In genomic region chr3:142795332-142795731, GRCh38 we compare ENCODE assay signal across 36 cellular contexts.
DNase-seq lines count a peak whose midpoint lies in the region; ATAC-seq, FAIRE-seq and TF ChIP-seq lines count a peak whose summit lies in the region.
"Had no signal": no experiment of that assay in that cellular context is flagged by ENCODE, and none has a peak within 500 bp of the region (broad histone marks: within the 10 kb centered on the region; RNA-seq: fewer than 3 reads in every experiment).

No MANE protein-coding gene starts in this region.

- WGBS in HepG2 (ENCODE audit: low lambda C conversion rate): 92% methylated on average over 1 of the region's 1 CpG
- whole genome bisulfite sequencing in right lobe of liver (ENCODE audit: insufficient coverage, low coverage, low lambda C conversion rate, missing lambda C conversion rate): 60% methylated on average over 1 of the region's 1 CpG
- 36% methylated on average over 1 of the region's 1 CpG for WGBS in K562 (ENCODE audit: insufficient coverage, low coverage, missing lambda C conversion rate)

- H3K9me3 Mint-ChIP-seq in WTC11 (peaks cover 9% of the 10 kb centered on the region; the same call in 1 of the 2 replicates), astrocyte (ENCODE audit: unreplicated experiment) (no peaks in the 10 kb centered on the region)
- H3K9me3 Mint-ChIP-seq: CD4-positive, alpha-beta memory T cell; CD4-positive, alpha-beta T cell; CD8-positive, alpha-beta memory T cell; CD8-positive, alpha-beta T cell had no signal

- in situ Hi-C loops in HepG2 (cut with HindIII; ENCODE audit: extremely low pct_ligation_motif_present, low pct_unique_long_range_greater_than_20kb): no loop called here
- in situ Hi-C loops in K562 (cut with MboI): no loop called here

- no peaks in the 10 kb centered on the region for H4K20me1 ChIP-seq in HepG2 (ENCODE audit: insufficient read depth, low read length)
- no peaks in the 10 kb centered on the region for H4K20me1 ChIP-seq in astrocyte (ENCODE audit: insufficient read depth, low read length)
- H4K20me1 ChIP-seq in K562 (replicated peaks; ENCODE audit: control insufficient read depth, insufficient read depth, low read length): no peaks in the 10 kb centered on the region
- H4K20me1 ChIP-seq: BLaER1; BLaER1 treated with 17β-estradiol and CSF1 and Interleukin-3, amounts not matched to agents 10 nM and 100 nM had no signal

- ATAC-seq in HepG2: no peak
- ATAC-seq in right lobe of liver: no peak
- ATAC-seq in WTC11: no peak
- no peak for ATAC-seq in K562
- ATAC-seq in HG02610 (IDR thresholded peaks at IDR 0.05; ENCODE audit: unreplicated experiment): no peak
- ATAC-seq: A549; CD8-positive, alpha-beta T cell had no signal

- H3K9me1 ChIP-seq in K562 (ENCODE audit: control insufficient read depth, insufficient read depth, low read length): no peaks in the 10 kb centered on the region

- H3K4me3 ChIP-seq in HepG2 (replicated peaks in 1 of 3; ENCODE audit: insufficient read depth in 1 of 3, low read depth in 2 of 3, low read length in 3 of 3): no peak overlapping the region
- no peak overlapping the region for H3K4me3 ChIP-seq in right lobe of liver
- no peak overlapping the region for H3K4me3 ChIP-seq in astrocyte (ENCODE audit: insufficient read depth, low read depth, low read length)
- H3K4me3 ChIP-seq in K562: no peak overlapping the region
- H3K4me3 ChIP-seq: A549; BLaER1; BLaER1 treated with 17β-estradiol and CSF1 and Interleukin-3, amounts not matched to agents 10 nM and 100 nM had no signal

- H3K27me3 ChIP-seq in HepG2 (ENCODE audit: control insufficient read depth in 1 of 2, insufficient read depth in 2 of 2, low read length in 2 of 2) (no peaks in the 10 kb centered on the region), right lobe of liver (no peaks in the 10 kb centered on the region), astrocyte (ENCODE audit: insufficient read depth, low read length) (no peaks in the 10 kb centered on the region), K562 (ENCODE audit: control insufficient read depth in 2 of 2, insufficient read depth in 2 of 2, low read length in 2 of 2) (no peaks in the 10 kb centered on the region)
- H3K27me3 ChIP-seq: BE2C; BLaER1; BLaER1 treated with 17β-estradiol and CSF1 and Interleukin-3, amounts not matched to agents 10 nM and 100 nM had no signal

- POLR2A ChIA-PET in HepG2 (lab: Yijun Ruan, JAX) (no interaction called here), WTC11 (lab: Charles Lee) (no interaction called here), K562 (lab: Yijun Ruan, JAX) (no interaction called here)

- H3K4me3 Mint-ChIP-seq in WTC11 (no peak overlapping the region), astrocyte (ENCODE audit: unreplicated experiment) (no peak overlapping the region)
- H3K4me3 Mint-ChIP-seq: B cell; CD14-positive monocyte; CD4-positive, alpha-beta memory T cell; CD4-positive, alpha-beta T cell; CD4-positive, CD25-positive, alpha-beta regulatory T cell; CD8-positive, alpha-beta memory T cell; CD8-positive, alpha-beta T cell had no signal

- TF ChIP-seq CTCF in HepG2 (CRISPR knock-in tag; IDR thresholded peaks at IDR 0.05): no peak
- TF ChIP-seq CTCF in right lobe of liver (IDR thresholded peaks at IDR 0.05): no peak
- TF ChIP-seq CTCF in WTC11 (IDR thresholded peaks at IDR 0.05): no peak
- TF ChIP-seq CTCF in astrocyte (IDR thresholded peaks at IDR 0.05; ENCODE audit: insufficient read depth, low read depth, low read length): no peak
- TF ChIP-seq CTCF in K562 (IDR thresholded peaks at IDR 0.05 in 2 of 3, conservative IDR thresholded peaks at IDR 0.05 in 1 of 3; ENCODE audit: insufficient read depth in 2 of 3, low read depth in 1 of 3, low read length in 3 of 3): no peak

- H3K36me3 ChIP-seq in HepG2 (replicated peaks in 1 of 2; ENCODE audit: control insufficient read depth in 1 of 2, insufficient read depth in 2 of 2, low read length in 2 of 2) (no peaks in the 10 kb centered on the region), right lobe of liver (no peaks in the 10 kb centered on the region), astrocyte (ENCODE audit: insufficient read depth, low read length) (no peaks in the 10 kb centered on the region), K562 (ENCODE audit: control insufficient read depth, insufficient read depth, low read length) (no peaks in the 10 kb centered on the region)
- H3K36me3 ChIP-seq: BE2C; BLaER1; BLaER1 treated with 17β-estradiol and CSF1 and Interleukin-3, amounts not matched to agents 10 nM and 100 nM had no signal

- TF ChIP-seq RAD21 in HepG2 (CRISPR knock-in tag; IDR thresholded peaks at IDR 0.05) (no peak), K562 (CRISPR knock-in tag; conservative IDR thresholded peaks at IDR 0.05 in 1 of 2, IDR thresholded peaks at IDR 0.05 in 1 of 2) (no peak)

- intact Hi-C loops in HepG2 (cut with micrococcal nuclease; ENCODE audit: unreplicated experiment): no loop called here
- intact Hi-C loops in right lobe of liver (cut with DNase I): no loop called here
- intact Hi-C loops in K562 (cut with micrococcal nuclease): no loop called here

- no peak overlapping the region for H3K27ac ChIP-seq in HepG2 (ENCODE audit: extremely low read length, insufficient read depth, low read length)
- no peak overlapping the region for H3K27ac ChIP-seq in right lobe of liver
- H3K27ac ChIP-seq in astrocyte (ENCODE audit: low read depth, low read length): no peak overlapping the region
- H3K27ac ChIP-seq in K562 (ENCODE audit: extremely low read depth, low read depth, low read length): no peak overlapping the region
- H3K27ac ChIP-seq: 22Rv1; A549; BLaER1; BLaER1 treated with 17β-estradiol and CSF1 and Interleukin-3, amounts not matched to agents 10 nM and 100 nM; C4-2B had no signal

- no TSS peak for BruUV-seq in HepG2 (replicated peaks; lab: Mats Ljungman, UMichigan)
- no TSS peak for BruUV-seq in K562 (replicated peaks; lab: Mats Ljungman, UMichigan)

- no peak for TF ChIP-seq POLR2A in HepG2 (IDR thresholded peaks at IDR 0.05; ENCODE audit: insufficient read depth in 1 of 2, low read depth in 2 of 2, low read length in 2 of 2)
- no peak for TF ChIP-seq POLR2A in right lobe of liver (IDR thresholded peaks at IDR 0.05)
- TF ChIP-seq POLR2A in K562 (conservative IDR thresholded peaks at IDR 0.05): no peak

- H3K27ac Mint-ChIP-seq in WTC11: no peak overlapping the region
- H3K27ac Mint-ChIP-seq in astrocyte (ENCODE audit: unreplicated experiment): no peak overlapping the region
- H3K27ac Mint-ChIP-seq: B cell; CD14-positive monocyte; CD4-positive, alpha-beta T cell; CD4-positive, CD25-positive, alpha-beta regulatory T cell; CD8-positive, alpha-beta memory T cell; CD8-positive, alpha-beta T cell had no signal

- no peak for TF ChIP-seq EP300 in HepG2 (IDR thresholded peaks at IDR 0.05; ENCODE audit: low read depth in 2 of 2, low read length in 2 of 2)
- no peak for TF ChIP-seq EP300 in HepG2 (CRISPR knock-in tag; IDR thresholded peaks at IDR 0.05; ENCODE audit: borderline replicate concordance)
- no peak for TF ChIP-seq EP300 in K562 (IDR thresholded peaks at IDR 0.05; ENCODE audit: low read length)

- H3K9ac ChIP-seq in HepG2 (ENCODE audit: insufficient read depth, low read depth, low read length) (no peak overlapping the region), astrocyte (ENCODE audit: low read length) (no peak overlapping the region), K562 (ENCODE audit: insufficient read depth in 1 of 2, low read depth in 2 of 2, low read length in 2 of 2) (no peak overlapping the region)
- H3K9ac ChIP-seq: BLaER1; BLaER1 treated with 17β-estradiol and CSF1 and Interleukin-3, amounts not matched to agents 10 nM and 100 nM had no signal

- no peak overlapping the region for H2AFZ ChIP-seq in HepG2 (ENCODE audit: low read length)
- H2AFZ ChIP-seq in astrocyte (ENCODE audit: low read depth, low read length): no peak overlapping the region
- H2AFZ ChIP-seq in K562 (ENCODE audit: low read depth, low read length): no peak overlapping the region

- H3K27me3 Mint-ChIP-seq in WTC11 (ENCODE audit: low read depth): no peaks in the 10 kb centered on the region
- no peaks in the 10 kb centered on the region for H3K27me3 Mint-ChIP-seq in astrocyte (ENCODE audit: low read depth, unreplicated experiment)
- H3K27me3 Mint-ChIP-seq: B cell; CD4-positive, alpha-beta memory T cell; CD4-positive, alpha-beta T cell; CD8-positive, alpha-beta memory T cell had no signal

- peaks cover 9% of the 10 kb centered on the region for H3K36me3 Mint-ChIP-seq in WTC11
- peaks cover 5% of the 10 kb centered on the region for H3K36me3 Mint-ChIP-seq in astrocyte (ENCODE audit: low read depth, unreplicated experiment)
- H3K36me3 Mint-ChIP-seq: CD14-positive monocyte; CD4-positive, alpha-beta memory T cell; CD4-positive, CD25-positive, alpha-beta regulatory T cell; CD8-positive, alpha-beta memory T cell; CD8-positive, alpha-beta T cell had no signal

- H3K79me2 ChIP-seq in HepG2 (ENCODE audit: insufficient read depth, low read length) (no peaks in the 10 kb centered on the region), astrocyte (ENCODE audit: insufficient read depth, low read length) (no peaks in the 10 kb centered on the region), K562 (ENCODE audit: control insufficient read depth, insufficient read depth, low read length) (no peaks in the 10 kb centered on the region)

- H3K4me1 Mint-ChIP-seq in WTC11: peaks cover 24% of the 10 kb centered on the region
- H3K4me1 Mint-ChIP-seq in astrocyte (ENCODE audit: low read depth, unreplicated experiment): no peaks in the 10 kb centered on the region
- H3K4me1 Mint-ChIP-seq: B cell; CD14-positive monocyte; CD4-positive, alpha-beta memory T cell; CD4-positive, CD25-positive, alpha-beta regulatory T cell; CD8-positive, alpha-beta memory T cell had no signal

- DNase-seq in HepG2 (ENCODE audit: low spot score): no peak
- no peak for DNase-seq in right lobe of liver
- no peak for DNase-seq in WTC11 (ENCODE audit: low spot score)
- no peak for DNase-seq in astrocyte (ENCODE audit: low read depth)
- DNase-seq in K562 (ENCODE audit: extremely low read depth in 1 of 4, low spot score in 3 of 4): no peak
- no peak for DNase-seq in NCI-H526 treated with DMSO at 0.1 percent for 48 hours (lab: John Stamatoyannopoulos, UW)
- no peak for DNase-seq in iPS-NIHi7 (ENCODE audit: extremely low spot score)
- DNase-seq: 8988T; ACHN; AML-193; BE2C; C1 segment of cervical spinal cord; Caco-2; Calu3; CD4-positive, alpha-beta memory T cell; CD4-positive, alpha-beta T cell; CD4-positive, CD25-positive, alpha-beta regulatory T cell; CD8-positive, alpha-beta memory T cell; CD8-positive, alpha-beta T cell; COR-L47; DMS 273 treated with DMSO at 0.1 percent for 48 hours; DMS153; DMS53; DMS79; DMS79 treated with DMSO at 0.1 percent for 48 hours; DND-41; EL had no signal

- H3K4me1 ChIP-seq in HepG2 (ENCODE audit: insufficient read depth, low read length): peaks cover 12% of the 10 kb centered on the region
- H3K4me1 ChIP-seq in right lobe of liver: peaks cover 0 to 3% (median 0%) of the 10 kb centered on the region in 4 donors
- H3K4me1 ChIP-seq in astrocyte (ENCODE audit: insufficient read depth, low read length): no peaks in the 10 kb centered on the region
- H3K4me1 ChIP-seq in K562 (replicated peaks in 1 of 2; ENCODE audit: control insufficient read depth in 2 of 2, insufficient read depth in 2 of 2, low read length in 2 of 2): no peaks in the 10 kb centered on the region
- H3K4me1 ChIP-seq: BE2C; BLaER1; BLaER1 treated with 17β-estradiol and CSF1 and Interleukin-3, amounts not matched to agents 10 nM and 100 nM had no signal

- no peaks in the 10 kb centered on the region for H3K9me3 ChIP-seq in HepG2 (ENCODE audit: low read length)
- H3K9me3 ChIP-seq in right lobe of liver: no peaks in the 10 kb centered on the region
- no peaks in the 10 kb centered on the region for H3K9me3 ChIP-seq in astrocyte (ENCODE audit: insufficient read depth, low read depth, low read length)
- no peaks in the 10 kb centered on the region for H3K9me3 ChIP-seq in K562 (replicated peaks; ENCODE audit: control insufficient read depth, insufficient read depth, low read depth, low read length)
- H3K9me3 ChIP-seq: A549; BE2C; BLaER1; BLaER1 treated with 17β-estradiol and CSF1 and Interleukin-3, amounts not matched to agents 10 nM and 100 nM; Caco-2 had no signal

- FAIRE-seq in HepG2 (lab: Jason Lieb, UNC): no peak
- FAIRE-seq in astrocyte (lab: Jason Lieb, UNC): peak; percentile 81
- no peak for FAIRE-seq in K562 (lab: Jason Lieb, UNC)
- FAIRE-seq: A204.1, A549 had no signal

- H3K4me2 ChIP-seq in HepG2 (ENCODE audit: low read depth, low read length) (no peak overlapping the region), astrocyte (ENCODE audit: low read length) (no peak overlapping the region), K562 (ENCODE audit: insufficient read depth, low read length) (no peak overlapping the region)
- H3K4me2 ChIP-seq: A549; BLaER1; BLaER1 treated with 17β-estradiol and CSF1 and Interleukin-3, amounts not matched to agents 10 nM and 100 nM had no signal

- CTCF ChIA-PET in HepG2 (lab: Yijun Ruan, JAX; ENCODE audit: low intra/inter-chr PET ratio, low total read pairs): no interaction called here
- CTCF ChIA-PET in WTC11 (lab: Charles Lee): no interaction called here
- CTCF ChIA-PET in K562 (lab: Yijun Ruan, JAX; ENCODE audit: low intra/inter-chr PET ratio): no interaction called here

Comparison
In these comparisons a context has a peak if more than half of its experiments do, and no peak if none do; other contexts are left out.
1. Of the 241 proteins assayed by ChIP-seq in both HepG2 and K562: peak only in HepG2: none; only in K562: CBX5; in both: none; in neither: 239; mixed calls (peak in some experiments, not most) for 1.